Comparison of ENCODE assay signal across 1 cellular context in genomic region chr17:74759243-74759801, GRCh38.
TF ChIP-seq lines count a peak whose summit lies in the region.

No MANE protein-coding gene starts in this region.

TF ChIP-seq in HepG2, 621 proteins besides CTCF, POLR2A, EP300 and RAD21 (continues in another document):
- TF ChIP-seq ZFP82 (CRISPR knock-in tag; IDR thresholded peaks at IDR 0.05; ENCODE audit: borderline replicate concordance), result no peak
- TF ChIP-seq ZNF770 (CRISPR knock-in tag; IDR thresholded peaks at IDR 0.05), result no peak
- no peak for TF ChIP-seq JUN (CRISPR knock-in tag; IDR thresholded peaks at IDR 0.05)
- TF ChIP-seq, protein P1, sequence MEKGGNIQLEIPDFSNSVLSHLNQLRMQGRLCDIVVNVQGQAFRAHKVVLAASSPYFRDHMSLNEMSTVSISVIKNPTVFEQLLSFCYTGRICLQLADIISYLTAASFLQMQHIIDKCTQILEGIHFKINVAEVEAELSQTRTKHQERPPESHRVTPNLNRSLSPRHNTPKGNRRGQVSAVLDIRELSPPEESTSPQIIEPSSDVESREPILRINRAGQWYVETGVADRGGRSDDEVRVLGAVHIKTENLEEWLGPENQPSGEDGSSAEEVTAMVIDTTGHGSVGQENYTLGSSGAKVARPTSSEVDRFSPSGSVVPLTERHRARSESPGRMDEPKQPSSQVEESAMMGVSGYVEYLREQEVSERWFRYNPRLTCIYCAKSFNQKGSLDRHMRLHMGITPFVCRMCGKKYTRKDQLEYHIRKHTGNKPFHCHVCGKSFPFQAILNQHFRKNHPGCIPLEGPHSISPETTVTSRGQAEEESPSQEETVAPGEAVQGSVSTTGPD (CRISPR knock-in tag; IDR thresholded peaks at IDR 0.05), result no peak
- peak; percentile 65 for TF ChIP-seq AGO2 (optimal IDR thresholded peaks at IDR 0.05; ENCODE audit: low read depth, low read length)
- no peak for TF ChIP-seq HNRNPUL1 (IDR thresholded peaks at IDR 0.05; ENCODE audit: low read depth, low read length)
- no peak for TF ChIP-seq HMGA1 (CRISPR knock-in tag; conservative IDR thresholded peaks at IDR 0.05)
- no peak for TF ChIP-seq ATM (IDR thresholded peaks at IDR 0.05; ENCODE audit: borderline replicate concordance)
- TF ChIP-seq ZNF580 (CRISPR knock-in tag; IDR thresholded peaks at IDR 0.05; ENCODE audit: borderline replicate concordance, low read depth), result no peak
- no peak for TF ChIP-seq YEATS4 (CRISPR knock-in tag; IDR thresholded peaks at IDR 0.05; ENCODE audit: borderline replicate concordance)
- TF ChIP-seq SRSF9 (IDR thresholded peaks at IDR 0.05; ENCODE audit: borderline replicate concordance, insufficient read depth, low read depth, low read length, poor library complexity, severe bottlenecking), result no peak
- TF ChIP-seq MAX (IDR thresholded peaks at IDR 0.05), result no peak
- TF ChIP-seq NCOA2 (CRISPR knock-in tag; IDR thresholded peaks at IDR 0.05), result no peak
- no peak for TF ChIP-seq SRSF4 (IDR thresholded peaks at IDR 0.05; ENCODE audit: low read depth, low read length, poor library complexity, severe bottlenecking)
- no peak for TF ChIP-seq ZNF556 (CRISPR knock-in tag; IDR thresholded peaks at IDR 0.05; ENCODE audit: borderline replicate concordance)
- no peak for TF ChIP-seq NFKB2 (CRISPR knock-in tag; IDR thresholded peaks at IDR 0.05; ENCODE audit: borderline replicate concordance)
- no peak for TF ChIP-seq ZNF329 (CRISPR knock-in tag; IDR thresholded peaks at IDR 0.05; ENCODE audit: low read depth)
- TF ChIP-seq, protein P2, sequence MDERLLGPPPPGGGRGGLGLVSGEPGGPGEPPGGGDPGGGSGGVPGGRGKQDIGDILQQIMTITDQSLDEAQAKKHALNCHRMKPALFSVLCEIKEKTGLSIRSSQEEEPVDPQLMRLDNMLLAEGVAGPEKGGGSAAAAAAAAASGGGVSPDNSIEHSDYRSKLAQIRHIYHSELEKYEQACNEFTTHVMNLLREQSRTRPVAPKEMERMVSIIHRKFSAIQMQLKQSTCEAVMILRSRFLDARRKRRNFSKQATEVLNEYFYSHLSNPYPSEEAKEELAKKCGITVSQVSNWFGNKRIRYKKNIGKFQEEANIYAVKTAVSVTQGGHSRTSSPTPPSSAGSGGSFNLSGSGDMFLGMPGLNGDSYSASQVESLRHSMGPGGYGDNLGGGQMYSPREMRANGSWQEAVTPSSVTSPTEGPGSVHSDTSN (CRISPR knock-in tag; IDR thresholded peaks at IDR 0.05), result no peak
- no peak for TF ChIP-seq ZHX1 (CRISPR knock-in tag; IDR thresholded peaks at IDR 0.05; ENCODE audit: low read depth)
- no peak for TF ChIP-seq MTF2 (CRISPR knock-in tag; IDR thresholded peaks at IDR 0.05; ENCODE audit: borderline replicate concordance)
- TF ChIP-seq ZNF816 (CRISPR knock-in tag; IDR thresholded peaks at IDR 0.05; ENCODE audit: borderline replicate concordance), result no peak
- no peak for TF ChIP-seq ELF3 (CRISPR knock-in tag; IDR thresholded peaks at IDR 0.05)
- TF ChIP-seq ZBTB42 (CRISPR knock-in tag; IDR thresholded peaks at IDR 0.05), result no peak
- TF ChIP-seq ZNF430 (CRISPR knock-in tag; IDR thresholded peaks at IDR 0.05), result no peak
- TF ChIP-seq SRSF1 (optimal IDR thresholded peaks at IDR 0.05; ENCODE audit: low read depth, low read length), result peak; percentile 26
- TF ChIP-seq, protein P3, sequence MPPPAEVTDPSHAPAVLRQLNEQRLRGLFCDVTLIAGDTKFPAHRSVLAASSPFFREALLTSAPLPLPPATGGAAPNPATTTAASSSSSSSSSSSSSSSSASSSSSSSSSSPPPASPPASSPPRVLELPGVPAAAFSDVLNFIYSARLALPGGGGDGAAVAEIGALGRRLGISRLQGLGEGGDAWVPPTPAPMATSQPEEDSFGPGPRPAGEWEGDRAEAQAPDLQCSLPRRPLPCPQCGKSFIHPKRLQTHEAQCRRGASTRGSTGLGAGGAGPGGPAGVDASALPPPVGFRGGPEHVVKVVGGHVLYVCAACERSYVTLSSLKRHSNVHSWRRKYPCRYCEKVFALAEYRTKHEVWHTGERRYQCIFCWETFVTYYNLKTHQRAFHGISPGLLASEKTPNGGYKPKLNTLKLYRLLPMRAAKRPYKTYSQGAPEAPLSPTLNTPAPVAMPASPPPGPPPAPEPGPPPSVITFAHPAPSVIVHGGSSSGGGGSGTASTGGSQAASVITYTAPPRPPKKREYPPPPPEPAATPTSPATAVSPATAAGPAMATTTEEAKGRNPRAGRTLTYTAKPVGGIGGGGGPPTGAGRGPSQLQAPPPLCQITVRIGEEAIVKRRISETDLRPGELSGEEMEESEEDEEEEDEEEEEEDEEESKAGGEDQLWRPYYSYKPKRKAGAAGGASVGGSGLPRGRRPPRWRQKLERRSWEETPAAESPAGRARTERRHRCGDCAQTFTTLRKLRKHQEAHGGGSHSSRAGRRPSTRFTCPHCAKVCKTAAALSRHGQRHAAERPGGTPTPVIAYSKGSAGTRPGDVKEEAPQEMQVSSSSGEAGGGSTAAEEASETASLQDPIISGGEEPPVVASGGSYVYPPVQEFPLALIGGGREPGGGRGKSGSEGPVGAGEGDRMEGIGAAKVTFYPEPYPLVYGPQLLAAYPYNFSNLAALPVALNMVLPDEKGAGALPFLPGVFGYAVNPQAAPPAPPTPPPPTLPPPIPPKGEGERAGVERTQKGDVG (CRISPR knock-in tag; IDR thresholded peaks at IDR 0.05; ENCODE audit: borderline replicate concordance), result no peak
- no peak for TF ChIP-seq ZFYVE20 (CRISPR knock-in tag; IDR thresholded peaks at IDR 0.05; ENCODE audit: borderline replicate concordance, low read depth)
- TF ChIP-seq ARNT (IDR thresholded peaks at IDR 0.05), result no peak
- no peak for TF ChIP-seq TAF15 (IDR thresholded peaks at IDR 0.05; ENCODE audit: low read depth, low read length, poor library complexity, severe bottlenecking)
- peak; percentile 59 for TF ChIP-seq ZNF263 (CRISPR knock-in tag; IDR thresholded peaks at IDR 0.05)
- no peak for TF ChIP-seq ZNF713 (CRISPR knock-in tag; IDR thresholded peaks at IDR 0.05)
- TF ChIP-seq, protein P4, sequence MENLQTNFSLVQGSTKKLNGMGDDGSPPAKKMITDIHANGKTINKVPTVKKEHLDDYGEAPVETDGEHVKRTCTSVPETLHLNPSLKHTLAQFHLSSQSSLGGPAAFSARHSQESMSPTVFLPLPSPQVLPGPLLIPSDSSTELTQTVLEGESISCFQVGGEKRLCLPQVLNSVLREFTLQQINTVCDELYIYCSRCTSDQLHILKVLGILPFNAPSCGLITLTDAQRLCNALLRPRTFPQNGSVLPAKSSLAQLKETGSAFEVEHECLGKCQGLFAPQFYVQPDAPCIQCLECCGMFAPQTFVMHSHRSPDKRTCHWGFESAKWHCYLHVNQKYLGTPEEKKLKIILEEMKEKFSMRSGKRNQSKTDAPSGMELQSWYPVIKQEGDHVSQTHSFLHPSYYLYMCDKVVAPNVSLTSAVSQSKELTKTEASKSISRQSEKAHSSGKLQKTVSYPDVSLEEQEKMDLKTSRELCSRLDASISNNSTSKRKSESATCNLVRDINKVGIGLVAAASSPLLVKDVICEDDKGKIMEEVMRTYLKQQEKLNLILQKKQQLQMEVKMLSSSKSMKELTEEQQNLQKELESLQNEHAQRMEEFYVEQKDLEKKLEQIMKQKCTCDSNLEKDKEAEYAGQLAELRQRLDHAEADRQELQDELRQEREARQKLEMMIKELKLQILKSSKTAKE (CRISPR knock-in tag; IDR thresholded peaks at IDR 0.05; ENCODE audit: borderline replicate concordance), result no peak
- no peak for TF ChIP-seq MEIS1 (CRISPR knock-in tag; IDR thresholded peaks at IDR 0.05; ENCODE audit: borderline replicate concordance)
- no peak for TF ChIP-seq SOX6 (IDR thresholded peaks at IDR 0.05)
- TF ChIP-seq SOX6 (CRISPR knock-in tag; IDR thresholded peaks at IDR 0.05), result 0 out of 2 replicates have a peak, but pooled peaks have one; percentile 11
- TF ChIP-seq SP1 (IDR thresholded peaks at IDR 0.05), result no peak
- TF ChIP-seq SP1 (CRISPR knock-in tag; IDR thresholded peaks at IDR 0.05), result no peak
- TF ChIP-seq, protein P5, sequence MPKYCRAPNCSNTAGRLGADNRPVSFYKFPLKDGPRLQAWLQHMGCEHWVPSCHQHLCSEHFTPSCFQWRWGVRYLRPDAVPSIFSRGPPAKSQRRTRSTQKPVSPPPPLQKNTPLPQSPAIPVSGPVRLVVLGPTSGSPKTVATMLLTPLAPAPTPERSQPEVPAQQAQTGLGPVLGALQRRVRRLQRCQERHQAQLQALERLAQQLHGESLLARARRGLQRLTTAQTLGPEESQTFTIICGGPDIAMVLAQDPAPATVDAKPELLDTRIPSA (CRISPR knock-in tag; IDR thresholded peaks at IDR 0.05; ENCODE audit: borderline replicate concordance), result no peak
- no peak for TF ChIP-seq RCOR2 (CRISPR knock-in tag; IDR thresholded peaks at IDR 0.05)
- peak; percentile 52; the same call in 1 of the 2 replicates for TF ChIP-seq ZNF776 (CRISPR knock-in tag; IDR thresholded peaks at IDR 0.05)
- no peak for TF ChIP-seq NR2F2 (IDR thresholded peaks at IDR 0.05; ENCODE audit: borderline replicate concordance, low read depth)
- no peak for TF ChIP-seq BATF2 (CRISPR knock-in tag; IDR thresholded peaks at IDR 0.05)
- TF ChIP-seq MAFG (CRISPR knock-in tag; IDR thresholded peaks at IDR 0.05), result no peak
- TF ChIP-seq ZNF768 (CRISPR knock-in tag; IDR thresholded peaks at IDR 0.05), result peak; percentile 37
